15 cellular contexts compared by ENCODE assay signal in the genomic region with DNA sequence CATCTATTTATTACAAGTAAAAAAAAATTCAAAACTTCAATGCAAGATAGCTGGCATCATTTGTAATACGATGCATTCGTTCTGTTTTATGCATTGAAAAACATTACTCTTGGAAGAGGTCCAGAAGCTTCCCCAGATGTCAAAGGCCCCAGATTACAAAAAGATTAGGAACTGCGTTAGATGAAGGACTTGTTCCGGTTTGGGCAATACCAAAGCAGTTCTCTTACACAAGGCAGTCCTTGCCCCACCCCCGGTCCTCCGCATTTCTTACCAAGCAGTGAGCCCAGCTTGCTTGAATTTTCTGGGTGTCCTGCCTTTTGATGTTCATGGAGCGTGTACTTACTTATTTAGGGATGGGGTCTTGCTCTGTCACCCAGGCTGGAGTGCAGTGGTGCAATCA. TPM values are rescaled to one million over a fixed set of nuclear protein-coding genes. Genes with fewer than 3 reads are reported as not detected.
A peak's percentile ranks its signal among the peaks of the same experiment; 100 is the strongest.
DNase-seq lines count a peak whose midpoint lies in the region; TF ChIP-seq lines count a peak whose summit lies in the region.
"Had no signal": no experiment of that assay in that cellular context is flagged by ENCODE, and none has a peak within 500 bp of the region (broad histone marks: within the 10 kb centered on the region; RNA-seq: fewer than 3 reads in every experiment).

No MANE protein-coding gene starts in this region.

- H3K27me3 ChIP-seq in suprapubic skin, result no peaks in the 10 kb centered on the region

- WGBS in suprapubic skin, result 68% methylated on average over 7 of the region's 7 CpGs

- H3K9me3 ChIP-seq in suprapubic skin, result no peaks in the 10 kb centered on the region

- DNase-seq in DMS 273 (lab: John Stamatoyannopoulos, UW; ENCODE audit: unreplicated experiment) (peak; percentile 31), DMS 273 treated with DMSO at 0.1 percent for 48 hours (lab: John Stamatoyannopoulos, UW) (no peak), UCSD-AML1 (lab: John Stamatoyannopoulos, UW; ENCODE audit: unreplicated experiment) (peak; percentile 20), left kidney (ENCODE audit: low read depth, low spot score) (peak; percentile 15), suprapubic skin (ENCODE audit: low spot score in 2 of 2) (no peak), NCI-H1694 treated with DMSO at 0.1 percent for 48 hours (lab: John Stamatoyannopoulos, UW) (no peak), NCI-H1048 (lab: John Stamatoyannopoulos, UW) (no peak)
- no peak for DNase-seq in central memory CD4-positive, alpha-beta T cell
- DNase-seq: activated naive CD4-positive, alpha-beta T cell; DMS79; NCI-H1105; NCI-H748 treated with DMSO at 0.1 percent for 48 hours had no signal

- H3K4me1 ChIP-seq in suprapubic skin, result peaks cover 21% of the 10 kb centered on the region

- H3K36me3 ChIP-seq in suprapubic skin, result no peaks in the 10 kb centered on the region

- peak overlapping the region; percentile 46 for H3K27ac ChIP-seq in suprapubic skin
- H3K27ac ChIP-seq: 22Rv1, SK-N-MC had no signal

- no peak for TF ChIP-seq EP300 in suprapubic skin (IDR thresholded peaks at IDR 0.05)

- TF ChIP-seq POLR2A in suprapubic skin (IDR thresholded peaks at IDR 0.05), result no peak

- H3K4me3 ChIP-seq in suprapubic skin, result no peak overlapping the region
- H3K4me3 ChIP-seq: GM12878, SK-N-MC had no signal

- TF ChIP-seq CTCF in suprapubic skin (IDR thresholded peaks at IDR 0.05), result no peak

RNA-seq across cellular contexts. Expression of gene HVCN1, which starts 4.8 kb away (rescaled TPM):
- 1 to 10 TPM; 1.3 to 6.0 (median 1.9) TPM for total RNA-seq in suprapubic skin

RNA-seq across cellular contexts. Expression of gene PPP1CC, which starts 49.0 kb away (rescaled TPM):
- 100 to 1,000 TPM in 2 of 4 donors, 10 to 100 TPM in 2; 83.6 to 107 (median 100) TPM for total RNA-seq in suprapubic skin

Comparison
In these comparisons a context has a peak if more than half of its experiments do, and no peak if none do; other contexts are left out.
1. DNase-seq: peak in DMS 273 (single experiment), UCSD-AML1 (single experiment) and left kidney (single experiment); none in DMS 273 treated with DMSO at 0.1 percent for 48 hours (single experiment), suprapubic skin (0 of 2), NCI-H1694 treated with DMSO at 0.1 percent for 48 hours (single experiment), central memory CD4-positive, alpha-beta T cell (single experiment) and NCI-H1048 (single experiment).